ENCODE assay signal across 9 cellular contexts in the genomic region with DNA sequence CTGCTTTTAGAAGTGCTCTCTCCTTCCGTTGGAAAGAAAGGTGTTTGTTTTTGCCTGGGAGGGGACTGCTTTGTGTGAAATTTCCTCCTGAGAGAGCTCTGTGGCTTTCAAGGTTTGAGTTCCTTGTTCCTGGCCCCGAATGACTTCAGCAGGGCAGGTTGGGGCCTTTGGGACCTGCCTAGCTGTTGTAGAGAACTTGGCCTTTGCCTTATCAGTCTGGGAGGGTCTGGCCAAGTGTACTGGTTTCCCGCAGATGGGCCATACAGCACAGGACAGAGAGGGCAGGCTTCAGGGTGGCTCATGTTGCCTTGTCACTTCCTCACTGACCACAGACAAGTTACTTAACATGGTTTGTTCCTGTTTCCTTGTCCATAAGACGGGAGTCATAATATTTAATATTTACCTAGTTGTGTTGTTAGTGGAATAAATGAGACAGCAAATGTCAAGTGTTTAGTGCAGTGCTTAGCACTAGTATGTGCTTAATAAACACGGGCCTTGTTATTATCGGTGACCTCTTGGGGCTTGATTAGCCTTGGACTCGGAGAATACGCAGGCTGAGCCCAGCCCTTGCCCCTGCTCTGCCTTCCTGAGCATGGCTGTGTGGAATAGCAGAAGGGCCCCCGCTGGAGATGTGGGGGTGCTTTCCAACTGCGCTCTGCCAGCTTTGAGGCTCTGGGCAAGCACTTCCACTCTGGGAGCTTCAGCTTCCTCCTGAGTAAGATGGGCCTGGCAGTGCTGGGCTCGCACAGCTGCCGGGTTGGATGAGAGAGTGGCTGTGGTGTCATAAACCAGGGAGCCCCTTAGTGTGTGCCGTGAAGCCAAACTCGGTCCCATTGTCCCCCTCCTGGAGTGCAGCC. TPM values are rescaled to one million over a fixed set of nuclear protein-coding genes. Genes with fewer than 3 reads are reported as not detected.
DNase-seq lines count a peak whose midpoint lies in the region; ATAC-seq and TF ChIP-seq lines count a peak whose summit lies in the region.
"Had no signal": no experiment of that assay in that cellular context is flagged by ENCODE, and none has a peak within 500 bp of the region (broad histone marks: within the 10 kb centered on the region; RNA-seq: fewer than 3 reads in every experiment).

No MANE protein-coding gene starts in this region.

- TF ChIP-seq CTCF in endothelial cell (IDR thresholded peaks at IDR 0.05; ENCODE audit: unreplicated experiment) (no peak), natural killer cell (IDR thresholded peaks at IDR 0.05) (no peak)

- H3K27ac Mint-ChIP-seq in endothelial cell (ENCODE audit: unreplicated experiment) (peak overlapping the region; percentile 78), natural killer cell (peak overlapping the region; percentile 31 to 64)

- H3K4me3 Mint-ChIP-seq in endothelial cell (ENCODE audit: unreplicated experiment) (no peak overlapping the region), natural killer cell (no peak overlapping the region)

- intact Hi-C loops in natural killer cell (cut with micrococcal nuclease), result no loop called here

- H3K4me1 Mint-ChIP-seq in endothelial cell (ENCODE audit: unreplicated experiment) (peaks cover 5% of the 10 kb centered on the region), natural killer cell (peaks cover 0 to 8% of the 10 kb centered on the region in 2 donors)

- H3K27me3 Mint-ChIP-seq in endothelial cell (ENCODE audit: unreplicated experiment) (peaks cover 7% of the 10 kb centered on the region), natural killer cell (ENCODE audit: low read depth in 2 of 2) (no peaks in the 10 kb centered on the region)

- H3K36me3 Mint-ChIP-seq in endothelial cell (ENCODE audit: low read depth, unreplicated experiment) (peaks cover 31% of the 10 kb centered on the region), natural killer cell (no peaks in the 10 kb centered on the region)

- DNase-seq in AML-193 (lab: John Stamatoyannopoulos, UW), result peak; percentile 99
- DNase-seq in NOMO-1 treated with DMSO at 0.1 percent for 48 hours (lab: John Stamatoyannopoulos, UW; ENCODE audit: unreplicated experiment), result peak; percentile 99
- DNase-seq in endothelial cell (ENCODE audit: low spot score), result no peak
- DNase-seq in natural killer cell, result no peak
- no peak for DNase-seq in mesenteric fat pad (ENCODE audit: low spot score)
- DNase-seq in NCI-H446 treated with DMSO at 0.1 percent for 48 hours (lab: John Stamatoyannopoulos, UW), result no peak
- DNase-seq: DND-41 had no signal

- H3K9me3 Mint-ChIP-seq in endothelial cell (ENCODE audit: unreplicated experiment) (no peaks in the 10 kb centered on the region), natural killer cell (no peaks in the 10 kb centered on the region)

- ATAC-seq in natural killer cell (peak; percentile 64 to 94 (median 66)), HG03095 (IDR thresholded peaks at IDR 0.05; ENCODE audit: unreplicated experiment) (no peak), HG03571 (IDR thresholded peaks at IDR 0.05; ENCODE audit: unreplicated experiment) (no peak)

RNA-seq across cellular contexts. Expression of a gene that starts 6.6 kb away (rescaled TPM):
- 3.8 TPM for total RNA-seq in endothelial cell (ENCODE audit: unreplicated experiment)
- not detected for total RNA-seq in natural killer cell
- total RNA-seq in mesenteric fat pad, result 0.51 TPM

RNA-seq across cellular contexts. Expression of a gene that starts 11.5 kb away (rescaled TPM):
- total RNA-seq in endothelial cell (ENCODE audit: unreplicated experiment) (49.7 TPM), natural killer cell (100 to 1,000 TPM in 1 of 3 donors, 10 to 100 TPM in 2; 90.6 to 101 (median 93.4) TPM), mesenteric fat pad (49.5 TPM)

RNA-seq across cellular contexts. Expression of a gene that starts 20.8 kb away (rescaled TPM):
- 56.8 TPM for total RNA-seq in endothelial cell (ENCODE audit: unreplicated experiment)
- total RNA-seq in natural killer cell, result 10 to 100 TPM in 2 of 3 donors, 1 to 10 TPM in 1; 9.9 to 16.3 (median 12.1) TPM
- 42.2 TPM for total RNA-seq in mesenteric fat pad

RNA-seq across cellular contexts. Expression of a gene that starts 20.9 kb away (rescaled TPM):
- total RNA-seq in endothelial cell (ENCODE audit: unreplicated experiment), result 0.74 TPM
- 1 to 10 TPM; 2.1 to 3.5 (median 2.3) TPM for total RNA-seq in natural killer cell
- 9.8 TPM for total RNA-seq in mesenteric fat pad

RNA-seq across cellular contexts. Expression of a gene that starts 34.3 kb away (rescaled TPM):
- total RNA-seq in endothelial cell (ENCODE audit: unreplicated experiment) (59.6 TPM), natural killer cell (10 to 100 TPM; 35.9 to 42.1 (median 41.8) TPM), mesenteric fat pad (59.6 TPM)

Comparison
In these comparisons a context has a peak if more than half of its experiments do, and no peak if none do; other contexts are left out.
1. DNase-seq: peak in AML-193 (2 of 2) and NOMO-1 treated with DMSO at 0.1 percent for 48 hours (single experiment); none in endothelial cell (single experiment), natural killer cell (single experiment), mesenteric fat pad (single experiment) and NCI-H446 treated with DMSO at 0.1 percent for 48 hours (single experiment).
2. ATAC-seq: peak in natural killer cell (3 of 3); none in HG03095 (single experiment) and HG03571 (single experiment).